In genomic region chr12:6961278-6961694, GRCh38 we compare ENCODE assay signal across 8 cellular contexts. TPM values are rescaled to one million over a fixed set of nuclear protein-coding genes. Genes with fewer than 3 reads are reported as not detected.
DNase-seq lines count a peak whose midpoint lies in the region; ATAC-seq and TF ChIP-seq lines count a peak whose summit lies in the region.

No MANE protein-coding gene starts in this region.

- peak overlapping the region; percentile 99 for H3K27ac Mint-ChIP-seq in effector memory CD8-positive, alpha-beta T cell
- H3K27ac Mint-ChIP-seq in naive thymus-derived CD8-positive, alpha-beta T cell, result peak overlapping the region; percentile 96 to 99 (median 98)
- H3K27ac Mint-ChIP-seq in stimulated activated naive CD8-positive, alpha-beta T cell treated with anti-CD3 and anti-CD28 coated beads, Interleukin-15, Interleukin-2, amounts not matched to agents 100 ng/mL and 50 ng/mL, for 24 hours, result peak overlapping the region; percentile 95

- peaks cover 68% of the 10 kb centered on the region for H3K4me1 ChIP-seq in DOHH2 (ENCODE audit: control insufficient read depth, low read length)

- H3K27ac ChIP-seq in DOHH2 (ENCODE audit: low read depth, low read length), result no peak overlapping the region

- no peaks in the 10 kb centered on the region for H3K27me3 Mint-ChIP-seq in effector memory CD8-positive, alpha-beta T cell
- H3K27me3 Mint-ChIP-seq in naive thymus-derived CD8-positive, alpha-beta T cell, result no peaks in the 10 kb centered on the region
- no peaks in the 10 kb centered on the region for H3K27me3 Mint-ChIP-seq in stimulated activated naive CD8-positive, alpha-beta T cell treated with anti-CD3 and anti-CD28 coated beads, Interleukin-15, Interleukin-2, amounts not matched to agents 100 ng/mL and 50 ng/mL, for 24 hours

- H4K20me1 ChIP-seq in DOHH2 (ENCODE audit: control insufficient read depth, insufficient read depth, low read depth, low read length), result no peaks in the 10 kb centered on the region; the same call in none of the 2 replicates

- no peaks in the 10 kb centered on the region for H3K9me3 Mint-ChIP-seq in effector memory CD8-positive, alpha-beta T cell
- no peaks in the 10 kb centered on the region for H3K9me3 Mint-ChIP-seq in naive thymus-derived CD8-positive, alpha-beta T cell
- H3K9me3 Mint-ChIP-seq in stimulated activated naive CD8-positive, alpha-beta T cell treated with anti-CD3 and anti-CD28 coated beads, Interleukin-15, Interleukin-2, amounts not matched to agents 100 ng/mL and 50 ng/mL, for 24 hours, result no peaks in the 10 kb centered on the region

- H3K9me2 ChIP-seq in DOHH2 (replicated peaks; ENCODE audit: control insufficient read depth, low read length), result no peaks in the 10 kb centered on the region

- H3K79me2 ChIP-seq in DOHH2 (ENCODE audit: control insufficient read depth, low read length), result no peaks in the 10 kb centered on the region

- peaks cover 72% of the 10 kb centered on the region for H3K36me3 Mint-ChIP-seq in effector memory CD8-positive, alpha-beta T cell (ENCODE audit: insufficient read depth)
- H3K36me3 Mint-ChIP-seq in naive thymus-derived CD8-positive, alpha-beta T cell, result peaks cover 0 to 49% (median 30%) of the 10 kb centered on the region in 3 donors
- peaks cover 72% of the 10 kb centered on the region for H3K36me3 Mint-ChIP-seq in stimulated activated naive CD8-positive, alpha-beta T cell treated with anti-CD3 and anti-CD28 coated beads, Interleukin-15, Interleukin-2, amounts not matched to agents 100 ng/mL and 50 ng/mL, for 24 hours (ENCODE audit: low read depth)

- peaks cover 24% of the 10 kb centered on the region for H3K36me3 ChIP-seq in DOHH2 (ENCODE audit: control insufficient read depth, low read length)

- peaks cover 60 to 64% of the 10 kb centered on the region in 2 donors for H3K4me1 Mint-ChIP-seq in effector memory CD8-positive, alpha-beta T cell (ENCODE audit: low read depth in 2 of 2)
- peaks cover 46 to 84% (median 82%) of the 10 kb centered on the region in 4 donors for H3K4me1 Mint-ChIP-seq in naive thymus-derived CD8-positive, alpha-beta T cell
- H3K4me1 Mint-ChIP-seq in stimulated activated naive CD8-positive, alpha-beta T cell treated with anti-CD3 and anti-CD28 coated beads, Interleukin-15, Interleukin-2, amounts not matched to agents 100 ng/mL and 50 ng/mL, for 24 hours (ENCODE audit: low read depth), result peaks cover 92% of the 10 kb centered on the region

- POLR2A ChIA-PET in naive thymus-derived CD8-positive, alpha-beta T cell (lab: Charles Lee), result interaction anchor here (0.6 to 13.5 kb wide), 13 partner anchors 8 to 272 kb away, joined by 3 to 1315 read pairs (median 12); partner anchors contain the start of genes ATN1, C12orf57, CDCA3 and EMG1

- H3F3A ChIP-seq in DOHH2 (ENCODE audit: control insufficient read depth, insufficient read depth), result peaks cover 19% of the 10 kb centered on the region

- no peaks in the 10 kb centered on the region for H3K9me3 ChIP-seq in DOHH2 (ENCODE audit: control insufficient read depth, insufficient read depth, low read length)

- peak overlapping the region; percentile 87 to 98 for H3K4me3 Mint-ChIP-seq in effector memory CD8-positive, alpha-beta T cell
- peak overlapping the region; percentile 64 to 94 (median 87) for H3K4me3 Mint-ChIP-seq in naive thymus-derived CD8-positive, alpha-beta T cell
- peak overlapping the region; percentile 98 for H3K4me3 Mint-ChIP-seq in stimulated activated naive CD8-positive, alpha-beta T cell treated with anti-CD3 and anti-CD28 coated beads, Interleukin-15, Interleukin-2, amounts not matched to agents 100 ng/mL and 50 ng/mL, for 24 hours

- H3K4me3 ChIP-seq in DOHH2 (ENCODE audit: low read length) (peak overlapping the region; percentile 19), LNCaP clone FGC (ENCODE audit: low read depth, low read length) (peak overlapping the region; percentile 84)

- peak overlapping the region; percentile 49 for H3K4me2 ChIP-seq in DOHH2 (ENCODE audit: low read length)

- peaks cover 60% of the 10 kb centered on the region for H3K27me3 ChIP-seq in DOHH2 (ENCODE audit: control insufficient read depth, low read length)

- no peak for TF ChIP-seq CTCF in DOHH2 (IDR thresholded peaks at IDR 0.05; ENCODE audit: low read depth, low read length, poor library complexity, severe bottlenecking)
- TF ChIP-seq CTCF in LNCaP clone FGC (IDR thresholded peaks at IDR 0.05; ENCODE audit: control insufficient read depth, extremely low read depth, insufficient read depth), result peak; percentile 14; the same call in 1 of the 2 replicates

- peak; percentile 77 for ATAC-seq in effector memory CD8-positive, alpha-beta T cell (replicated peaks)
- peak; percentile 75 to 77 for ATAC-seq in naive thymus-derived CD8-positive, alpha-beta T cell
- ATAC-seq in HG03159 (IDR thresholded peaks at IDR 0.05; ENCODE audit: unreplicated experiment), result no peak

- DNase-seq in LNCaP clone FGC (ENCODE audit: low read depth) (no peak), germinal center (ENCODE audit: low spot score) (no peak)
- DNase-seq in activated CD4-positive, alpha-beta T cell treated with anti-CD3 and anti-CD28 coated beads, Interleukin-2, amount 50 U/mL, for 4 hours, result peak; percentile 95 to 97
- peak; percentile 83 to 87 (median 86) for DNase-seq in effector memory CD8-positive, alpha-beta T cell
- DNase-seq in naive thymus-derived CD8-positive, alpha-beta T cell, result peak; percentile 64 to 93 (median 79)

RNA-seq across cellular contexts. Expression of gene PHB2, which starts 9.2 kb away (rescaled TPM):
- total RNA-seq in naive thymus-derived CD8-positive, alpha-beta T cell, result 100 to 1,000 TPM; 159 to 173 TPM
- polyA plus RNA-seq in naive thymus-derived CD8-positive, alpha-beta T cell, result 100 to 1,000 TPM in 2 of 3 donors, 10 to 100 TPM in 1; 97.0 to 115 (median 108) TPM

RNA-seq across cellular contexts. Expression of gene EMG1, which starts 9.4 kb away (rescaled TPM):
- 10 to 100 TPM; 71.1 to 72.5 TPM for total RNA-seq in naive thymus-derived CD8-positive, alpha-beta T cell
- polyA plus RNA-seq in naive thymus-derived CD8-positive, alpha-beta T cell, result 10 to 100 TPM; 59.7 to 66.4 (median 64.7) TPM

RNA-seq across cellular contexts. Expression of gene PTPN6, which starts 10.1 kb away (rescaled TPM):
- total RNA-seq in naive thymus-derived CD8-positive, alpha-beta T cell, result 100 to 1,000 TPM; 235 to 247 TPM
- polyA plus RNA-seq in naive thymus-derived CD8-positive, alpha-beta T cell, result 100 to 1,000 TPM; 182 to 425 (median 260) TPM

RNA-seq across cellular contexts. Expression of gene C12orf57, which starts 17.5 kb away (rescaled TPM):
- 100 to 1,000 TPM; 518 to 519 TPM for total RNA-seq in naive thymus-derived CD8-positive, alpha-beta T cell
- polyA plus RNA-seq in naive thymus-derived CD8-positive, alpha-beta T cell, result 100 to 1,000 TPM; 329 to 399 (median 366) TPM

RNA-seq across cellular contexts. Expression of gene RNU7-1, which starts 17.7 kb away (rescaled TPM):
- total RNA-seq in naive thymus-derived CD8-positive, alpha-beta T cell, result not detected
- not detected for polyA plus RNA-seq in naive thymus-derived CD8-positive, alpha-beta T cell

Comparison
In these comparisons a context has a peak if more than half of its experiments do, and no peak if none do; other contexts are left out.
1. DNase-seq: peak in activated CD4-positive, alpha-beta T cell treated with anti-CD3 and anti-CD28 coated beads, Interleukin-2, amount 50 U/mL, for 4 hours (2 of 2), effector memory CD8-positive, alpha-beta T cell (3 of 3) and naive thymus-derived CD8-positive, alpha-beta T cell (10 of 10); none in LNCaP clone FGC (single experiment) and germinal center (single experiment).
2. Peak in every context shown above with its lines, with median percentiles within 50 percentile points of each other: H3K27ac Mint-ChIP-seq and H3K4me3 Mint-ChIP-seq.